In the genomic region with DNA sequence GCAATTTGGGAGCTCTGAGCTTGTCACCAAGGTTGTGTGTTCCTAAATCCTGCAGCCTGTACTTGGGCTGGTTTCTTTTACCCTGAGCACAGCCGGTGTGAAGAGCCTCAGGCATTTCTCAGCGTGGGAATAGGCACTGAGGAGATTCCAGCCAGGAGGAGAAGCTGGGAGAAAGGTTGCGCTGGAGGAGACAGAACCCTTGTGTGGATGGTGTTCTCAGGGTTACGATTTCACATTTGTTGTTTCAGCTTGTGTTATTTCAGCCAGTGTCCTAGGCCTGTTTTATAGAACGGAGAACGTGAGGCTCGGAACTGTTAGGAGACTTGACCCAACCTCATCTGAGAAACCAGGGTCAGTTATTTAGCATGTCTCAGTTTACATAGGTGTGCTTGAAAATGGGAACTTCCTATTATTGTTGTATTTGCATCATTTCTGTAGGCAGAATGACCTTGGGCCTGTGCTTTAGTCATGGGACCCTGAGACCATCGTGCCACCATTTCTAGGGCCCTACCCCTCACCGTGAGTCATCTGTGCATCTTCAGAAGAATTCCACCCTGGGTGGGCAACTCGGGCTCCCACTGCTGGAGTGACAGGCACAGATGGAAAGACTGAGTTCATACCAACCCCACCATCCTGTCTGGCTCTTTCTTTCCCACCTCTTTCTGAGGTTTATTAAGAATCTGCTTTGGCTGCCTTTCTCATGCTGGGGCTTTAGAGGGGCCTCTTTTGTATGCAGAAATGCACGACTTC, we compare ENCODE assay signal across 16 cellular contexts.
A peak's percentile ranks its signal among the peaks of the same experiment; 100 is the strongest.
DNase-seq lines count a peak whose midpoint lies in the region; ATAC-seq, FAIRE-seq and TF ChIP-seq lines count a peak whose summit lies in the region.
"Had no signal": no experiment of that assay in that cellular context is flagged by ENCODE, and none has a peak within 500 bp of the region (broad histone marks: within the 10 kb centered on the region; RNA-seq: fewer than 3 reads in every experiment).

No MANE protein-coding gene starts in this region.

- H3K9me3 ChIP-seq in H1 (ENCODE audit: insufficient read depth in 2 of 2, low read depth in 1 of 2, low read length in 1 of 2) (peaks cover 6 to 12% of the 10 kb centered on the region in 2 experiments), smooth muscle cell (replicated peaks; ENCODE audit: low read depth) (peaks cover 18% of the 10 kb centered on the region), A673 (ENCODE audit: low read depth, low read length, poor library complexity, severe bottlenecking) (peaks cover 12% of the 10 kb centered on the region)

- H3K27me3 ChIP-seq in H1 (replicated peaks in 1 of 4; ENCODE audit: control insufficient read depth in 3 of 4, extremely low read depth in 1 of 4, insufficient read depth in 3 of 4, low read length in 3 of 4), result no peaks in the 10 kb centered on the region
- no peaks in the 10 kb centered on the region for H3K27me3 ChIP-seq in smooth muscle cell (ENCODE audit: low read depth)
- no peaks in the 10 kb centered on the region for H3K27me3 ChIP-seq in A673 (replicated peaks; ENCODE audit: insufficient read depth, low read depth, low read length, poor library complexity)
- H3K27me3 ChIP-seq: body of pancreas had no signal

- H3K23ac ChIP-seq in H1 (ENCODE audit: insufficient read length), result no peak overlapping the region

- H3K79me1 ChIP-seq in H1 (ENCODE audit: low read depth, low read length), result peaks cover 9% of the 10 kb centered on the region

- no peak overlapping the region for H4K91ac ChIP-seq in H1 (replicated peaks; ENCODE audit: insufficient read length, low read length)

- no peak overlapping the region for H2BK20ac ChIP-seq in H1 (ENCODE audit: low read length)

- no peak for TF ChIP-seq CTCF in H1 (IDR thresholded peaks at IDR 0.05; ENCODE audit: control extremely low read depth in 1 of 3, insufficient read depth in 1 of 3, low read depth in 1 of 3, low read length in 3 of 3)
- TF ChIP-seq CTCF in smooth muscle cell (IDR thresholded peaks at IDR 0.05; ENCODE audit: borderline replicate concordance, insufficient read depth, poor library complexity, severe bottlenecking), result no peak
- no peak for TF ChIP-seq CTCF in A673 (conservative IDR thresholded peaks at IDR 0.05; ENCODE audit: low read depth, low read length)

- H3K27ac Mint-ChIP-seq in activated naive CD8-positive, alpha-beta T cell treated with anti-CD3 and anti-CD28 coated beads, Interleukin-2, amount 50 U/mL, for 24 hours, result no peak overlapping the region
- no peak overlapping the region for H3K27ac Mint-ChIP-seq in activated naive CD8-positive, alpha-beta T cell treated with anti-CD3 and anti-CD28 coated beads for 36 hours
- H3K27ac Mint-ChIP-seq: activated CD4-positive, alpha-beta T cell treated with anti-CD3 and anti-CD28 coated beads, Interleukin-2, amount 10 ng/mL, durations not matched to agents 24 days and 14 days; activated naive CD4-positive, alpha-beta T cell treated with anti-CD3 and anti-CD28 coated beads for 36 hours had no signal

- peaks cover 39% of the 10 kb centered on the region for H3K36me3 Mint-ChIP-seq in activated naive CD8-positive, alpha-beta T cell treated with anti-CD3 and anti-CD28 coated beads, Interleukin-2, amount 50 U/mL, for 24 hours (ENCODE audit: low read depth)
- peaks cover 70% of the 10 kb centered on the region for H3K36me3 Mint-ChIP-seq in activated naive CD8-positive, alpha-beta T cell treated with anti-CD3 and anti-CD28 coated beads for 36 hours

- no peak for TF ChIP-seq EP300 in H1 (IDR thresholded peaks at IDR 0.05; ENCODE audit: borderline replicate concordance in 1 of 2, low read depth in 2 of 2, low read length in 2 of 2)

- no peak overlapping the region for H3K4me3 Mint-ChIP-seq in activated naive CD8-positive, alpha-beta T cell treated with anti-CD3 and anti-CD28 coated beads, Interleukin-2, amount 50 U/mL, for 24 hours
- no peak overlapping the region for H3K4me3 Mint-ChIP-seq in activated naive CD8-positive, alpha-beta T cell treated with anti-CD3 and anti-CD28 coated beads for 36 hours
- H3K4me3 Mint-ChIP-seq: activated CD4-positive, alpha-beta T cell treated with anti-CD3 and anti-CD28 coated beads, Interleukin-2, amount 10 ng/mL, durations not matched to agents 24 days and 14 days; activated naive CD4-positive, alpha-beta T cell treated with anti-CD3 and anti-CD28 coated beads for 36 hours had no signal

- no peak overlapping the region for H3K18ac ChIP-seq in H1 (ENCODE audit: extremely low read depth, low read length)

- ATAC-seq in activated naive CD8-positive, alpha-beta T cell treated with anti-CD3 and anti-CD28 coated beads, Interleukin-2, amount 50 U/mL, for 24 hours, result peak; percentile 47
- ATAC-seq: A549; body of pancreas; naive thymus-derived CD8-positive, alpha-beta T cell had no signal

- no peaks in the 10 kb centered on the region; the same call in 1 of the 2 replicates for H3K23me2 ChIP-seq in H1 (ENCODE audit: low read depth, low read length)

- H3K27ac ChIP-seq in H1 (ENCODE audit: low read depth, low read length) (no peak overlapping the region), smooth muscle cell (ENCODE audit: low read depth) (peak overlapping the region; percentile 21), A673 (ENCODE audit: low read depth, low read length, poor library complexity, severe bottlenecking) (no peak overlapping the region)
- H3K27ac ChIP-seq: body of pancreas had no signal

- no peak for TF ChIP-seq RAD21 in H1 (IDR thresholded peaks at IDR 0.05 in 1 of 2, conservative IDR thresholded peaks at IDR 0.05 in 1 of 2; ENCODE audit: low read depth in 2 of 2, low read length in 2 of 2)

- H2BK12ac ChIP-seq in H1 (ENCODE audit: low read depth, low read length), result no peak overlapping the region

- peaks cover 28% of the 10 kb centered on the region for H3K4me1 Mint-ChIP-seq in activated naive CD8-positive, alpha-beta T cell treated with anti-CD3 and anti-CD28 coated beads, Interleukin-2, amount 50 U/mL, for 24 hours
- peaks cover 16% of the 10 kb centered on the region for H3K4me1 Mint-ChIP-seq in activated naive CD8-positive, alpha-beta T cell treated with anti-CD3 and anti-CD28 coated beads for 36 hours

- no peaks in the 10 kb centered on the region for H3K27me3 Mint-ChIP-seq in activated naive CD8-positive, alpha-beta T cell treated with anti-CD3 and anti-CD28 coated beads, Interleukin-2, amount 50 U/mL, for 24 hours
- no peaks in the 10 kb centered on the region for H3K27me3 Mint-ChIP-seq in activated naive CD8-positive, alpha-beta T cell treated with anti-CD3 and anti-CD28 coated beads for 36 hours
- H3K27me3 Mint-ChIP-seq: activated CD4-positive, alpha-beta T cell treated with anti-CD3 and anti-CD28 coated beads, Interleukin-2, amount 10 ng/mL, durations not matched to agents 24 days and 14 days; naive thymus-derived CD8-positive, alpha-beta T cell had no signal

- H4K5ac ChIP-seq in H1 (ENCODE audit: insufficient read length, low read depth, low read length), result no peak overlapping the region

- H3K4me1 ChIP-seq in H1 (replicated peaks in 1 of 4; ENCODE audit: control insufficient read depth in 3 of 4, insufficient read depth in 4 of 4, low read length in 3 of 4), result peaks cover 10 to 15% (median 12%) of the 10 kb centered on the region in 4 experiments
- peaks cover 9% of the 10 kb centered on the region for H3K4me1 ChIP-seq in smooth muscle cell (ENCODE audit: low read depth)
- no peaks in the 10 kb centered on the region for H3K4me1 ChIP-seq in A673 (ENCODE audit: insufficient read depth, low read length, poor library complexity, severe bottlenecking)
- H3K4me1 ChIP-seq: body of pancreas had no signal

- no peak for FAIRE-seq in H1 (lab: Jason Lieb, UNC)
- FAIRE-seq: A549, urothelium cell line had no signal

- CTCF ChIA-PET in H1 (lab: Charles Lee; ENCODE audit: partially characterized antibody) (interaction anchor here (0.9 to 4.2 kb wide), 2 partner anchors 11 to 81 kb away, joined by 3 to 23 read pairs; no protein-coding TSS in a partner anchor), A673 (lab: Charles Lee) (no interaction called here)

- peaks cover 3% of the 10 kb centered on the region for H3F3A ChIP-seq in smooth muscle cell (ENCODE audit: low read depth)

- H3K4ac ChIP-seq in H1 (replicated peaks; ENCODE audit: insufficient read length, low read depth, low read length), result no peak overlapping the region

- 88% methylated on average over 11 of the region's 11 CpGs; no CpG with 5 or more reads in 1 of the 2 experiments for WGBS in H1 (ENCODE audit: extremely low coverage in 1 of 2, insufficient coverage in 1 of 2, insufficient read length in 1 of 2, insufficient replicate concordance in 2 of 2, low coverage in 1 of 2, low lambda C conversion rate in 2 of 2, missing lambda C conversion rate in 1 of 2), 2 experiments
- WGBS in smooth muscle cell (ENCODE audit: low lambda C conversion rate), result 76% methylated on average over 11 of the region's 11 CpGs

- peaks cover 0 to 4% of the 10 kb centered on the region in 2 experiments for H4K20me1 ChIP-seq in H1 (replicated peaks in 1 of 2; ENCODE audit: control insufficient read depth in 1 of 2, insufficient read depth in 2 of 2, low read length in 2 of 2)
- H4K20me1 ChIP-seq in smooth muscle cell (ENCODE audit: low read depth), result no peaks in the 10 kb centered on the region

- H3K9ac ChIP-seq in H1 (replicated peaks in 1 of 4; ENCODE audit: extremely low read depth in 1 of 4, low read depth in 3 of 4, low read length in 3 of 4) (no peak overlapping the region), smooth muscle cell (ENCODE audit: low read depth) (no peak overlapping the region)

- peak overlapping the region; percentile 70; the same call in 1 of the 2 replicates for H2AK5ac ChIP-seq in H1 (ENCODE audit: low read depth, low read length)

- no peak for TF ChIP-seq POLR2A in H1 (IDR thresholded peaks at IDR 0.05; ENCODE audit: control extremely low read depth in 1 of 2, low read depth in 2 of 2, low read length in 2 of 2)

- peaks cover 0 to 5% (median 2%) of the 10 kb centered on the region in 4 experiments; a peak in 2 of 8 replicates for H3K36me3 ChIP-seq in H1 (ENCODE audit: control insufficient read depth in 2 of 4, insufficient read depth in 4 of 4, low read length in 3 of 4)
- H3K36me3 ChIP-seq in smooth muscle cell (ENCODE audit: low read depth), result no peaks in the 10 kb centered on the region
- peaks cover 3% of the 10 kb centered on the region for H3K36me3 ChIP-seq in A673 (ENCODE audit: insufficient read depth, low read length, poor library complexity, severe bottlenecking)

- POLR2A ChIA-PET in H1 (lab: Charles Lee; ENCODE audit: partially characterized antibody), result interaction anchor here (0.9 kb wide), 1 partner anchor 15 kb away, joined by 3 read pairs; no protein-coding TSS in a partner anchor
- POLR2A ChIA-PET in A673 (lab: Charles Lee; ENCODE audit: low non-redundant PET), result no interaction called here

- H2BK15ac ChIP-seq in H1 (ENCODE audit: low read length), result no peak overlapping the region

- H2AFZ ChIP-seq in H1 (ENCODE audit: low read length) (no peak overlapping the region), smooth muscle cell (ENCODE audit: low read depth) (no peak overlapping the region)

- BruUV-seq in A673 (replicated peaks; lab: Mats Ljungman, UMichigan), result no TSS peak

- DNase-seq in NCI-H1092 treated with DMSO at 0.1 percent for 48 hours (lab: John Stamatoyannopoulos, UW) (peak; percentile 49), NCI-H1092 (lab: John Stamatoyannopoulos, UW) (no peak), H1 (ENCODE audit: low read depth in 1 of 2, low spot score in 2 of 2) (no peak), smooth muscle cell (lab: John Stamatoyannopoulos, UW; ENCODE audit: unreplicated experiment) (no peak), A673 (ENCODE audit: low spot score) (no peak)
- DNase-seq in activated naive CD8-positive, alpha-beta T cell treated with anti-CD3 and anti-CD28 coated beads, Interleukin-2, amount 50 U/mL, for 24 hours, result no peak
- DNase-seq in activated naive CD8-positive, alpha-beta T cell treated with anti-CD3 and anti-CD28 coated beads for 36 hours, result no peak
- no peak for DNase-seq in activated CD4-positive, alpha-beta T cell treated with anti-CD3 and anti-CD28 coated beads, Interleukin-2, amount 50 U/mL, for 4 hours
- DNase-seq: activated CD4-positive, alpha-beta T cell treated with anti-CD3 and anti-CD28 coated beads, Interleukin-2, amount 10 ng/mL, durations not matched to agents 24 days and 14 days; activated naive CD4-positive, alpha-beta T cell treated with anti-CD3 and anti-CD28 coated beads for 36 hours; activated T-cell treated with anti-CD3 and anti-CD28 coated beads for 4 hours; body of pancreas; naive thymus-derived CD8-positive, alpha-beta T cell; NCI-H1930 had no signal

- peak overlapping the region; percentile 53; the same call in 1 of the 2 replicates for H2BK5ac ChIP-seq in H1 (ENCODE audit: low read depth, low read length)

- no peak overlapping the region for H3K14ac ChIP-seq in H1 (ENCODE audit: insufficient read length)

- H3K4me3 ChIP-seq in H1 (ENCODE audit: extremely low read depth in 1 of 4, insufficient read depth in 2 of 4, low read depth in 3 of 4, low read length in 4 of 4) (no peak overlapping the region), smooth muscle cell (no peak overlapping the region), A673 (ENCODE audit: low read depth, low read length, poor library complexity, severe bottlenecking) (no peak overlapping the region)
- H3K4me3 ChIP-seq: A549, body of pancreas had no signal

- H4K8ac ChIP-seq in H1 (ENCODE audit: extremely low read depth, insufficient read depth, low read length), result no peak overlapping the region

- H3K79me2 ChIP-seq in H1 (ENCODE audit: control insufficient read depth in 1 of 2, insufficient read depth in 2 of 2, low read length in 2 of 2) (peaks cover 0 to 66% of the 10 kb centered on the region in 2 experiments; a peak in 2 of 4 replicates), smooth muscle cell (ENCODE audit: low read depth) (peaks cover 25% of the 10 kb centered on the region)

- H3K9me3 Mint-ChIP-seq in activated naive CD8-positive, alpha-beta T cell treated with anti-CD3 and anti-CD28 coated beads, Interleukin-2, amount 50 U/mL, for 24 hours, result peaks cover 20% of the 10 kb centered on the region
- H3K9me3 Mint-ChIP-seq in activated naive CD8-positive, alpha-beta T cell treated with anti-CD3 and anti-CD28 coated beads for 36 hours, result peaks cover 11% of the 10 kb centered on the region

- no peak overlapping the region for H3K56ac ChIP-seq in H1 (replicated peaks; ENCODE audit: insufficient read length, low read depth, low read length)

- intact Hi-C loops in A673 (cut with micrococcal nuclease; ENCODE audit: unreplicated experiment), result no loop called here

- H2BK120ac ChIP-seq in H1 (replicated peaks; ENCODE audit: low read depth, low read length), result no peak overlapping the region

- H3K4me2 ChIP-seq in H1 (ENCODE audit: insufficient read depth in 1 of 2, low read depth in 2 of 2, low read length in 2 of 2), result 0 out of 4 replicates have a peak overlapping the region, but pooled peaks of 1 of the 2 experiments have one; percentile 25
- no peak overlapping the region for H3K4me2 ChIP-seq in smooth muscle cell
- H3K4me2 ChIP-seq: A549 had no signal
